14 cellular contexts compared by ENCODE assay signal in the genomic region with DNA sequence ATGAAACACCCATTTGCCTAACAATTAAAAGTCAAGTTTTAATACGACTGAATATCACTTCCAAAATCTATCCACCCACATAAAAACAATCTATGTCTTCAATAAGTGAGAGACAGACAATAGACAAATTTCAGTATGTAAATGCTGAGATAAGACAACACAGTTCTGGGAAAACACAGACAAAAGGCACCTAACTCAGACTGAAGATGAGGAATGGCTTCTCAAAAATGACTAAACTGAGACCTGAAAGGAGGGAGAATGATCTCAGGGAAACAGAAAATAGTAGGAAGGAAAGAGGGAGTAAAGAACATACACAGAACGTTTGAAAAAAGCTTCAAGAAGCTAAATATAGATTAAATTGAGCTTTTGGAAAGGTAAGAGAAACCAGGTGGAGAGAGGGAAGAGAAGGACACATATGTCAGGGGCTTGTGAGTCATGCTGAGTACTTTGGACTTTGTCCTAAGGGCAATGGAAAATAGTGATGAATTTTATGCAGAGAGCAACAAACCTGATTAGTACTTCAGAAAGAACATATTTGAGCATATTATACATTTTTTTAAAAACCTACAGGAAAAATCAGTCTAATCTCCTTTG. TPM values are rescaled to one million over a fixed set of nuclear protein-coding genes. Genes with fewer than 3 reads are reported as not detected.
DNase-seq lines count a peak whose midpoint lies in the region; ATAC-seq and TF ChIP-seq lines count a peak whose summit lies in the region.
"Had no signal": no experiment of that assay in that cellular context is flagged by ENCODE, and none has a peak within 500 bp of the region (broad histone marks: within the 10 kb centered on the region; RNA-seq: fewer than 3 reads in every experiment).

No MANE protein-coding gene starts in this region.

- no peak overlapping the region for H3K9ac ChIP-seq in PC-3 (ENCODE audit: low read length)

- no peak for DNase-seq in activated CD4-positive, alpha-beta T cell treated with anti-CD3 and anti-CD28 coated beads for 36 hours
- no peak for DNase-seq in activated CD4-positive, alpha-beta T cell treated with anti-CD3 and anti-CD28 coated beads for 4 hours
- DNase-seq in PC-3 = peak; percentile 65
- peak; percentile 40 for DNase-seq in epithelial cell of proximal tubule (ENCODE audit: low read depth)
- DNase-seq in renal cortical epithelial cell (ENCODE audit: low read depth) = peak; percentile 67
- DNase-seq in NCI-H2227 treated with DMSO at 0.1 percent for 48 hours (lab: John Stamatoyannopoulos, UW) = no peak
- DNase-seq: esophagus squamous epithelium, KG1, NCI-H1930, nucleus accumbens, thyroid gland had no signal

- no TSS peak for BruUV-seq in PC-3 (replicated peaks; lab: Mats Ljungman, UMichigan)

- no peak overlapping the region for H3K4me3 ChIP-seq in PC-3 (ENCODE audit: low read length)
- H3K4me3 ChIP-seq in epithelial cell of proximal tubule (ENCODE audit: low read depth, low read length) = no peak overlapping the region
- H3K4me3 ChIP-seq: esophagus squamous epithelium, SJSA1, thyroid gland had no signal

- H3K4me1 Mint-ChIP-seq in activated CD4-positive, alpha-beta T cell treated with anti-CD3 and anti-CD28 coated beads for 36 hours = peaks cover 51% of the 10 kb centered on the region

- POLR2A ChIA-PET in activated CD4-positive, alpha-beta T cell treated with anti-CD3 and anti-CD28 coated beads for 36 hours (lab: Charles Lee) = interaction anchor here (1.2 kb wide), 1 partner anchor 9 kb away, joined by 4 read pairs; no protein-coding TSS in a partner anchor
- POLR2A ChIA-PET in PC-3 (lab: Charles Lee; ENCODE audit: unreplicated experiment) = no interaction called here

- no peak for ATAC-seq in activated CD4-positive, alpha-beta T cell treated with anti-CD3 and anti-CD28 coated beads for 36 hours
- ATAC-seq in PC-3 (peak; percentile 64), HG03045 (IDR thresholded peaks at IDR 0.05; ENCODE audit: unreplicated experiment) (no peak), GM18519 (IDR thresholded peaks at IDR 0.05; ENCODE audit: low FRiP score, unreplicated experiment) (no peak)

- H3K36me3 ChIP-seq in PC-3 (ENCODE audit: low read depth, low read length) = no peaks in the 10 kb centered on the region
- H3K36me3 ChIP-seq: SJSA1, thyroid gland had no signal

- H3K27ac ChIP-seq in PC-3 (ENCODE audit: low read length) = peak overlapping the region; percentile 61
- H3K27ac ChIP-seq: esophagus squamous epithelium, SJSA1, thyroid gland had no signal

- intact Hi-C loops in activated CD4-positive, alpha-beta T cell treated with anti-CD3 and anti-CD28 coated beads for 36 hours (cut with DNase I, micrococcal nuclease) = no loop called here
- intact Hi-C loops in PC-3 (cut with micrococcal nuclease) = no loop called here

- TF ChIP-seq CTCF in PC-3 (conservative IDR thresholded peaks at IDR 0.05; ENCODE audit: low read depth, low read length) = no peak
- no peak for TF ChIP-seq CTCF in epithelial cell of proximal tubule (conservative IDR thresholded peaks at IDR 0.05; ENCODE audit: low read depth, low read length)

- no peaks in the 10 kb centered on the region for H4K20me1 ChIP-seq in PC-3 (ENCODE audit: low read length)

- no peaks in the 10 kb centered on the region for H3K79me2 ChIP-seq in PC-3 (ENCODE audit: low read length)

- no peaks in the 10 kb centered on the region for H3F3A ChIP-seq in PC-3 (ENCODE audit: low read length, unreplicated experiment)

- H3K9me2 ChIP-seq in PC-3 (replicated peaks; ENCODE audit: low read length) = no peaks in the 10 kb centered on the region

- H3K4me3 Mint-ChIP-seq in activated CD4-positive, alpha-beta T cell treated with anti-CD3 and anti-CD28 coated beads for 36 hours = no peak overlapping the region

- no peaks in the 10 kb centered on the region for H3K27me3 Mint-ChIP-seq in activated CD4-positive, alpha-beta T cell treated with anti-CD3 and anti-CD28 coated beads for 36 hours

- H3K4me2 ChIP-seq in PC-3 (ENCODE audit: low read length) = peak overlapping the region; percentile 30; the same call in 1 of the 2 replicates

- CTCF ChIA-PET in activated CD4-positive, alpha-beta T cell treated with anti-CD3 and anti-CD28 coated beads for 36 hours (lab: Charles Lee) = interaction anchor here (0.7 to 2.2 kb wide), 3 partner anchors 13 to 103 kb away, joined by 3 to 8 read pairs (median 3); partner anchors contain the start of gene LMBRD1
- CTCF ChIA-PET in PC-3 (lab: Charles Lee) = no interaction called here

- H3K4me1 ChIP-seq in PC-3 (ENCODE audit: insufficient read depth, low read length) = peaks cover 34% of the 10 kb centered on the region
- H3K4me1 ChIP-seq: SJSA1 had no signal

- H3K9me3 ChIP-seq in PC-3 (ENCODE audit: low read length) = no peaks in the 10 kb centered on the region
- H3K9me3 ChIP-seq: esophagus squamous epithelium, SJSA1, thyroid gland had no signal

- no peaks in the 10 kb centered on the region for H3K9me3 Mint-ChIP-seq in activated CD4-positive, alpha-beta T cell treated with anti-CD3 and anti-CD28 coated beads for 36 hours (ENCODE audit: low read depth)

- peak overlapping the region; percentile 49 for H3K27ac Mint-ChIP-seq in activated CD4-positive, alpha-beta T cell treated with anti-CD3 and anti-CD28 coated beads for 36 hours

- no peaks in the 10 kb centered on the region for H3K27me3 ChIP-seq in PC-3 (ENCODE audit: low read length)
- H3K27me3 ChIP-seq: esophagus squamous epithelium, SJSA1, thyroid gland had no signal

- peaks cover 40% of the 10 kb centered on the region for H3K36me3 Mint-ChIP-seq in activated CD4-positive, alpha-beta T cell treated with anti-CD3 and anti-CD28 coated beads for 36 hours (ENCODE audit: low read depth)

- H2AFZ ChIP-seq in PC-3 (ENCODE audit: low read length) = no peak overlapping the region

RNA-seq across cellular contexts. Expression of gene LMBRD1, which starts 16.1 kb away (rescaled TPM):
- total RNA-seq in activated CD4-positive, alpha-beta T cell treated with anti-CD3 and anti-CD28 coated beads for 36 hours = 10 to 100 TPM; 16.7 to 18.4 TPM
- 5.4 and 5.6 TPM in 2 replicates for total RNA-seq in PC-3 (2014; rRNA removed)
- total RNA-seq in epithelial cell of proximal tubule = 19.1 and 24.9 TPM in 2 replicates
- 49.8 and 106 TPM in 2 replicates for total RNA-seq in renal cortical epithelial cell

Comparison
In these comparisons a context has a peak if more than half of its experiments do, and no peak if none do; other contexts are left out.
1. DNase-seq: peak in PC-3 (single experiment), epithelial cell of proximal tubule (single experiment) and renal cortical epithelial cell (single experiment); none in activated CD4-positive, alpha-beta T cell treated with anti-CD3 and anti-CD28 coated beads for 36 hours (single experiment), activated CD4-positive, alpha-beta T cell treated with anti-CD3 and anti-CD28 coated beads for 4 hours (0 of 2) and NCI-H2227 treated with DMSO at 0.1 percent for 48 hours (single experiment).